In the genomic region with DNA sequence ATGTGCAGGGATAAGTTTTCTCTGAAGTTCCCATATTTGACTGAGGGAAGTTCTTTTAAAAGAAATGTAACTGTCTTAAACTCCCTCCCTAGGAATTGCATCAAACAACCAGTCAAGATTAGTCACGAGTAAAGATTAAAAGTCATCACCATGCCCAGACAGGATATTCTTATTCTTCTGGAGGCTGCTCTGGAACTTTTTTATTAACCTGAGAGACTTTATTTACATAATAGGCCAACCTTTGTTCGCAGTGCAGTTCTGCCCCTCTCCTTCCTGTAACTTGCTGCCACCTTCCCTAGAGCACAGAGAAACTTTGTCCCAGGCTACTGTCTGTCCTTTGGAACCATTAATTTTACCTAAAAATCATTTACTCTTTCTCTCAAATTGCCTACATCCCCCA, we compare ENCODE assay signal across 23 cellular contexts.
"Had no signal": no experiment of that assay in that cellular context is flagged by ENCODE, and none has a peak within 500 bp of the region (broad histone marks: within the 10 kb centered on the region; RNA-seq: fewer than 3 reads in every experiment).

No MANE protein-coding gene starts in this region.

- H3K36me3 Mint-ChIP-seq: activated naive CD4-positive, alpha-beta T cell treated with anti-CD3 and anti-CD28 coated beads, Interleukin-2, amount 50 U/mL, for 72 hours; mesothelial cell of epicardium; natural killer cell; stimulated activated effector memory CD8-positive, alpha-beta T cell treated with anti-CD3 and anti-CD28 coated beads, Interleukin-12 subunit alpha, Interleukin-12 subunit beta, amount 100 ng/mL, for 72 hours had no signal

- H3K27me3 ChIP-seq: ascending aorta, brain microvascular endothelial cell, colonic mucosa, gastrocnemius medialis, tibial artery had no signal

- H3K27ac Mint-ChIP-seq: activated naive CD4-positive, alpha-beta T cell treated with anti-CD3 and anti-CD28 coated beads, Interleukin-2, amount 50 U/mL, for 72 hours; activated T-cell treated with anti-CD3 and anti-CD28 coated beads, Interleukin-2, amount 50 U/mL, for 24 hours; activated T-helper 17 cell treated with anti-CD3 and anti-CD28 coated beads, Interleukin-2, amount 50 U/mL, for 72 hours; endodermal cell; mesothelial cell of epicardium; natural killer cell; progenitor cell of endocrine pancreas; stimulated activated effector memory CD8-positive, alpha-beta T cell treated with anti-CD3 and anti-CD28 coated beads, Interleukin-12 subunit alpha, Interleukin-12 subunit beta, amount 100 ng/mL, for 72 hours; stimulated activated naive CD8-positive, alpha-beta T cell treated with anti-CD3 and anti-CD28 coated beads, Interleukin-15, amount 100 ng/mL, for 72 hours; WTC11 had no signal

- H3K27me3 Mint-ChIP-seq: activated T-cell treated with anti-CD3 and anti-CD28 coated beads, Interleukin-2, amount 50 U/mL, for 24 hours; activated T-helper 17 cell treated with anti-CD3 and anti-CD28 coated beads, Interleukin-2, amount 50 U/mL, for 72 hours; progenitor cell of endocrine pancreas; stimulated activated naive CD8-positive, alpha-beta T cell treated with anti-CD3 and anti-CD28 coated beads, Interleukin-15, amount 100 ng/mL, for 72 hours had no signal

- H3K9me3 ChIP-seq: ascending aorta, colonic mucosa, gastrocnemius medialis, tibial artery had no signal

- H3K4me1 ChIP-seq: ascending aorta, colonic mucosa, tibial artery had no signal

- H3K36me3 ChIP-seq: ascending aorta, brain microvascular endothelial cell, colonic mucosa, gastrocnemius medialis, tibial artery had no signal

- H3K4me1 Mint-ChIP-seq: mesothelial cell of epicardium, natural killer cell, WTC11 had no signal

- DNase-seq: activated CD4-positive, alpha-beta T cell treated with anti-CD3 and anti-CD28 coated beads, Interleukin-2, amount 50 U/mL, for 4 hours; activated CD8-positive, alpha-beta memory T cell treated with anti-CD3 and anti-CD28 coated beads for 24 hours; activated CD8-positive, alpha-beta memory T cell treated with anti-CD3 and anti-CD28 coated beads, Interleukin-2, amount 50 U/mL, for 4 hours; activated T-cell treated with anti-CD3 and anti-CD28 coated beads, Interleukin-2, amount 50 U/mL, for 24 hours; brain microvascular endothelial cell; colonic mucosa; endodermal cell; gastrocnemius medialis; kidney; natural killer cell; stimulated activated CD4-positive, alpha-beta T cell treated with anti-CD3 and anti-CD28 coated beads, Interleukin-2, amount 100 ng/mL, for 24 hours; stimulated activated naive CD8-positive, alpha-beta T cell treated with anti-CD3 and anti-CD28 coated beads, Interleukin-15, amount 100 ng/mL, for 72 hours; T1000; tibial artery had no signal

- H3K4me3 ChIP-seq: ascending aorta, colonic mucosa, gastrocnemius medialis, skin epidermis, tibial artery had no signal

- H3K27ac ChIP-seq: ascending aorta, brain microvascular endothelial cell, colonic mucosa, gastrocnemius medialis, skin epidermis, tibial artery had no signal

- H3K9me3 Mint-ChIP-seq: activated T-cell treated with anti-CD3 and anti-CD28 coated beads, Interleukin-2, amount 50 U/mL, for 24 hours; activated T-helper 17 cell treated with anti-CD3 and anti-CD28 coated beads, Interleukin-2, amount 50 U/mL, for 72 hours; endodermal cell; natural killer cell; stimulated activated effector memory CD8-positive, alpha-beta T cell treated with anti-CD3 and anti-CD28 coated beads, Interleukin-12 subunit alpha, Interleukin-12 subunit beta, amount 100 ng/mL, for 72 hours; stimulated activated naive CD8-positive, alpha-beta T cell treated with anti-CD3 and anti-CD28 coated beads, Interleukin-15, amount 100 ng/mL, for 72 hours had no signal

- ATAC-seq: activated naive CD4-positive, alpha-beta T cell treated with anti-CD3 and anti-CD28 coated beads, Interleukin-2, amount 50 U/mL, for 72 hours; activated T-helper 17 cell treated with anti-CD3 and anti-CD28 coated beads, Interleukin-2, amount 50 U/mL, for 72 hours; gastrocnemius medialis; left lobe of liver; natural killer cell; stimulated activated effector memory CD8-positive, alpha-beta T cell treated with anti-CD3 and anti-CD28 coated beads, Interleukin-12 subunit alpha, Interleukin-12 subunit beta, amount 100 ng/mL, for 72 hours; stimulated activated naive CD8-positive, alpha-beta T cell treated with anti-CD3 and anti-CD28 coated beads, Interleukin-15, amount 100 ng/mL, for 72 hours; WTC11 had no signal

- H3K4me3 Mint-ChIP-seq: activated T-cell treated with anti-CD3 and anti-CD28 coated beads, Interleukin-2, amount 50 U/mL, for 24 hours; activated T-helper 17 cell treated with anti-CD3 and anti-CD28 coated beads, Interleukin-2, amount 50 U/mL, for 72 hours; endodermal cell; mesothelial cell of epicardium; natural killer cell; stimulated activated effector memory CD8-positive, alpha-beta T cell treated with anti-CD3 and anti-CD28 coated beads, Interleukin-12 subunit alpha, Interleukin-12 subunit beta, amount 100 ng/mL, for 72 hours; stimulated activated naive CD8-positive, alpha-beta T cell treated with anti-CD3 and anti-CD28 coated beads, Interleukin-15, amount 100 ng/mL, for 72 hours; WTC11 had no signal

- FAIRE-seq: kidney had no signal
